14 cellular contexts compared by ENCODE assay signal in the genomic region with DNA sequence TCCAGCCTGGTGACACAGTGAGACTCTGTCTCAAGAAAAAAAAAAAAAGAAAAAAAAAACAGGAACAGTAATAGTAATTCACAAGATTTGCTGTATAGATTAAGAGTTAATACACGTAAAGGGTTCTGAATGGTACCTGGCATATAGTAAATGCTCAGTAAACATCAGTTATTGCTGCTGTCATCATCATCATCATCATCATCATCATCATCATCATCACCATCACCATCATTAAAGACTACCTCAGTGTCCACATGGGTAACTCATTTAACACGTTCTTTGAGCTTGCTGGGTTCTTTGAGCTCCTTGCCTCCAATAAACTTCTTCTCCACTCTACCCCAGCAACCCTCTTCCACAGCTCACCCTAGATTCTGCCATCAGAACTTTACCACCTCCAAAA. TPM values are rescaled to one million over a fixed set of nuclear protein-coding genes. Genes with fewer than 3 reads are reported as not detected.
DNase-seq lines count a peak whose midpoint lies in the region; ATAC-seq and TF ChIP-seq lines count a peak whose summit lies in the region.
"Had no signal": no experiment of that assay in that cellular context is flagged by ENCODE, and none has a peak within 500 bp of the region (broad histone marks: within the 10 kb centered on the region; RNA-seq: fewer than 3 reads in every experiment).

No MANE protein-coding gene starts in this region.

- ATAC-seq in CD4-positive, CD25-positive, alpha-beta regulatory T cell (ENCODE audit: low read depth in 2 of 2), result no peak
- no peak for ATAC-seq in T-helper 17 cell
- no peak for ATAC-seq in naive thymus-derived CD4-positive, alpha-beta T cell
- ATAC-seq: GM12878, HCT116 had no signal

- no peak overlapping the region for H4K8ac ChIP-seq in mesendoderm (ENCODE audit: low read depth, low read length)

- H2BK120ac ChIP-seq in mesendoderm (ENCODE audit: low read depth, low read length), result no peak overlapping the region

- DNase-seq in CD4-positive, CD25-positive, alpha-beta regulatory T cell, result no peak
- no peak for DNase-seq in CD4-positive, alpha-beta memory T cell
- DNase-seq in T-helper 17 cell (no peak), smooth muscle cell (lab: John Stamatoyannopoulos, UW; ENCODE audit: unreplicated experiment) (no peak), mesendoderm (no peak)
- DNase-seq in naive thymus-derived CD4-positive, alpha-beta T cell, result no peak
- DNase-seq in activated CD8-positive, alpha-beta memory T cell treated with anti-CD3 and anti-CD28 coated beads, Interleukin-2, amount 50 U/mL, for 48 hours, result no peak
- DNase-seq: C1 segment of cervical spinal cord, Calu3, DMS79 had no signal

- peaks cover 46 to 64% (median 55%) of the 10 kb centered on the region in 4 donors for H3K4me1 Mint-ChIP-seq in CD4-positive, CD25-positive, alpha-beta regulatory T cell
- H3K4me1 Mint-ChIP-seq in CD4-positive, alpha-beta memory T cell, result peaks cover 63 to 82% (median 75%) of the 10 kb centered on the region in 4 donors
- H3K4me1 Mint-ChIP-seq in T-helper 17 cell, result peaks cover 61% of the 10 kb centered on the region
- peaks cover 48 to 79% (median 74%) of the 10 kb centered on the region in 7 donors for H3K4me1 Mint-ChIP-seq in naive thymus-derived CD4-positive, alpha-beta T cell

- no peak overlapping the region for H3K4me2 ChIP-seq in smooth muscle cell
- no peak overlapping the region for H3K4me2 ChIP-seq in mesendoderm (ENCODE audit: low read length)

- no peak overlapping the region for H2BK15ac ChIP-seq in mesendoderm (replicated peaks; ENCODE audit: low read depth)

- H4K20me1 ChIP-seq in smooth muscle cell (ENCODE audit: low read depth), result peaks cover 36% of the 10 kb centered on the region

- peaks cover 36% of the 10 kb centered on the region for H3K4me1 ChIP-seq in CD4-positive, CD25-positive, alpha-beta regulatory T cell (ENCODE audit: control insufficient read depth, insufficient read depth, low read length, poor library complexity, severe bottlenecking)
- peaks cover 67% of the 10 kb centered on the region for H3K4me1 ChIP-seq in CD4-positive, alpha-beta memory T cell (ENCODE audit: insufficient read depth, low read length)
- H3K4me1 ChIP-seq in naive thymus-derived CD4-positive, alpha-beta T cell (ENCODE audit: control insufficient read depth in 2 of 2, insufficient read depth in 2 of 2, low read length in 2 of 2), result peaks cover 27 to 40% of the 10 kb centered on the region in 2 donors
- peaks cover 9% of the 10 kb centered on the region for H3K4me1 ChIP-seq in smooth muscle cell (ENCODE audit: low read depth)
- no peaks in the 10 kb centered on the region for H3K4me1 ChIP-seq in mesendoderm (ENCODE audit: control insufficient read depth, low read depth, low read length)

- no peaks in the 10 kb centered on the region for H3K27me3 ChIP-seq in CD4-positive, CD25-positive, alpha-beta regulatory T cell (ENCODE audit: control insufficient read depth, insufficient read depth, low read length)
- H3K27me3 ChIP-seq in CD4-positive, alpha-beta memory T cell (ENCODE audit: insufficient read depth, low read length), result no peaks in the 10 kb centered on the region
- H3K27me3 ChIP-seq in naive thymus-derived CD4-positive, alpha-beta T cell (ENCODE audit: control insufficient read depth in 2 of 2, insufficient read depth in 2 of 2, low read length in 2 of 2), result no peaks in the 10 kb centered on the region
- H3K27me3 ChIP-seq in smooth muscle cell (ENCODE audit: low read depth), result no peaks in the 10 kb centered on the region
- no peaks in the 10 kb centered on the region for H3K27me3 ChIP-seq in mesendoderm (ENCODE audit: insufficient read depth, low read length, poor library complexity)

- no peaks in the 10 kb centered on the region for H3K27me3 Mint-ChIP-seq in CD4-positive, CD25-positive, alpha-beta regulatory T cell
- no peaks in the 10 kb centered on the region for H3K27me3 Mint-ChIP-seq in CD4-positive, alpha-beta memory T cell
- H3K27me3 Mint-ChIP-seq in T-helper 17 cell, result no peaks in the 10 kb centered on the region
- no peaks in the 10 kb centered on the region for H3K27me3 Mint-ChIP-seq in naive thymus-derived CD4-positive, alpha-beta T cell
- H3K27me3 Mint-ChIP-seq: B cell, IgD-negative memory B cell had no signal

- H3K9ac ChIP-seq in smooth muscle cell (ENCODE audit: low read depth), result no peak overlapping the region
- H3K9ac ChIP-seq in mesendoderm (ENCODE audit: low read length), result no peak overlapping the region

- H3K4me3 ChIP-seq in CD4-positive, CD25-positive, alpha-beta regulatory T cell (ENCODE audit: low read depth, low read length), result no peak overlapping the region
- H3K4me3 ChIP-seq in CD4-positive, alpha-beta memory T cell (ENCODE audit: low read length in 2 of 2), result no peak overlapping the region
- no peak overlapping the region for H3K4me3 ChIP-seq in naive thymus-derived CD4-positive, alpha-beta T cell (ENCODE audit: low read length)
- H3K4me3 ChIP-seq in smooth muscle cell (no peak overlapping the region), mesendoderm (ENCODE audit: low read length) (no peak overlapping the region)
- H3K4me3 ChIP-seq: GM12878 had no signal

- peaks cover 2% of the 10 kb centered on the region for H3K36me3 ChIP-seq in CD4-positive, CD25-positive, alpha-beta regulatory T cell (ENCODE audit: control insufficient read depth, insufficient read depth, low read length)
- H3K36me3 ChIP-seq in CD4-positive, alpha-beta memory T cell (ENCODE audit: insufficient read depth, low read length), result no peaks in the 10 kb centered on the region
- no peaks in the 10 kb centered on the region for H3K36me3 ChIP-seq in naive thymus-derived CD4-positive, alpha-beta T cell (ENCODE audit: control insufficient read depth in 2 of 3, insufficient read depth in 3 of 3, low read length in 3 of 3)
- H3K36me3 ChIP-seq in smooth muscle cell (ENCODE audit: low read depth) (no peaks in the 10 kb centered on the region), mesendoderm (ENCODE audit: control insufficient read depth, insufficient read depth, low read length) (no peaks in the 10 kb centered on the region)

- peak overlapping the region in 2 of 3 donors; percentile 22 to 28 for H3K27ac Mint-ChIP-seq in CD4-positive, CD25-positive, alpha-beta regulatory T cell
- H3K27ac Mint-ChIP-seq in CD4-positive, alpha-beta memory T cell, result peak overlapping the region in 6 of 7 donors; percentile 1 to 94 (median 74)
- H3K27ac Mint-ChIP-seq in T-helper 17 cell, result peak overlapping the region; percentile 99
- H3K27ac Mint-ChIP-seq in naive thymus-derived CD4-positive, alpha-beta T cell, result peak overlapping the region in 6 of 9 donors; percentile 5 to 97 (median 68)
- H3K27ac Mint-ChIP-seq: IgD-negative memory B cell had no signal

- no peak overlapping the region for H3K27ac ChIP-seq in CD4-positive, CD25-positive, alpha-beta regulatory T cell (ENCODE audit: insufficient read depth, low read length, poor library complexity, severe bottlenecking)
- no peak overlapping the region for H3K27ac ChIP-seq in CD4-positive, alpha-beta memory T cell (ENCODE audit: low read depth, low read length)
- no peak overlapping the region for H3K27ac ChIP-seq in naive thymus-derived CD4-positive, alpha-beta T cell (ENCODE audit: low read depth, low read length)
- H3K27ac ChIP-seq in smooth muscle cell (ENCODE audit: low read depth) (no peak overlapping the region), mesendoderm (ENCODE audit: low read depth, low read length) (no peak overlapping the region)

- H2AFZ ChIP-seq in smooth muscle cell (ENCODE audit: low read depth), result no peak overlapping the region

- no peak overlapping the region for H3K23ac ChIP-seq in mesendoderm (ENCODE audit: low read length)

- H3K9me3 ChIP-seq in CD4-positive, CD25-positive, alpha-beta regulatory T cell (ENCODE audit: control insufficient read depth in 2 of 2, low read length in 2 of 2), result no peaks in the 10 kb centered on the region
- no peaks in the 10 kb centered on the region for H3K9me3 ChIP-seq in CD4-positive, alpha-beta memory T cell (ENCODE audit: control insufficient read depth in 1 of 2, low read length in 2 of 2)
- no peaks in the 10 kb centered on the region for H3K9me3 ChIP-seq in T-helper 17 cell (ENCODE audit: control insufficient read depth, low read length, poor library complexity, severe bottlenecking)
- H3K9me3 ChIP-seq in naive thymus-derived CD4-positive, alpha-beta T cell (ENCODE audit: control insufficient read depth in 2 of 3, low read length in 3 of 3), result no peaks in the 10 kb centered on the region
- no peaks in the 10 kb centered on the region for H3K9me3 ChIP-seq in smooth muscle cell (replicated peaks; ENCODE audit: low read depth)

- no peak overlapping the region for H4K5ac ChIP-seq in mesendoderm (ENCODE audit: low read length)

- CTCF ChIA-PET in CD4-positive, alpha-beta memory T cell (lab: Charles Lee; ENCODE audit: partially characterized antibody), result interaction anchor here (5.2 kb wide), 1 partner anchor 50 kb away, joined by 82 read pairs; no protein-coding TSS in a partner anchor
- CTCF ChIA-PET in naive thymus-derived CD4-positive, alpha-beta T cell (lab: Charles Lee), result no interaction called here

- H2AK5ac ChIP-seq in mesendoderm (ENCODE audit: low read length), result no peak overlapping the region

- H3K56ac ChIP-seq in mesendoderm (ENCODE audit: low read length), result no peak overlapping the region

- H3K36me3 Mint-ChIP-seq in CD4-positive, CD25-positive, alpha-beta regulatory T cell, result peaks cover 22% of the 10 kb centered on the region
- H3K36me3 Mint-ChIP-seq in CD4-positive, alpha-beta memory T cell, result peaks cover 8 to 15% of the 10 kb centered on the region in 2 donors
- H3K36me3 Mint-ChIP-seq in T-helper 17 cell (ENCODE audit: low read depth), result peaks cover 12% of the 10 kb centered on the region
- peaks cover 6 to 58% (median 21%) of the 10 kb centered on the region in 5 donors for H3K36me3 Mint-ChIP-seq in naive thymus-derived CD4-positive, alpha-beta T cell

- H2BK5ac ChIP-seq in mesendoderm (ENCODE audit: low read length), result no peak overlapping the region

- H3K4ac ChIP-seq in mesendoderm (ENCODE audit: low read depth, low read length), result no peak overlapping the region

- H3K79me2 ChIP-seq in smooth muscle cell (ENCODE audit: low read depth), result no peaks in the 10 kb centered on the region
- H3K79me2 ChIP-seq in mesendoderm (ENCODE audit: control insufficient read depth, insufficient read depth, low read length), result no peaks in the 10 kb centered on the region

- H3K4me3 Mint-ChIP-seq in CD4-positive, CD25-positive, alpha-beta regulatory T cell, result no peak overlapping the region
- H3K4me3 Mint-ChIP-seq in CD4-positive, alpha-beta memory T cell, result no peak overlapping the region
- H3K4me3 Mint-ChIP-seq in T-helper 17 cell, result no peak overlapping the region
- H3K4me3 Mint-ChIP-seq in naive thymus-derived CD4-positive, alpha-beta T cell, result no peak overlapping the region
- H3K4me3 Mint-ChIP-seq: B cell, IgD-negative memory B cell had no signal

- POLR2A ChIA-PET in CD4-positive, alpha-beta memory T cell (lab: Charles Lee; ENCODE audit: partially characterized antibody), result interaction anchor here (0.6 to 1.7 kb wide), 3 partner anchors 34 to 209 kb away, joined by 3 to 5 read pairs (median 4); no protein-coding TSS in a partner anchor
- POLR2A ChIA-PET in naive thymus-derived CD4-positive, alpha-beta T cell (lab: Charles Lee), result no interaction called here

- H3F3A ChIP-seq in smooth muscle cell (ENCODE audit: low read depth), result no peaks in the 10 kb centered on the region

- H3K9me3 Mint-ChIP-seq in CD4-positive, CD25-positive, alpha-beta regulatory T cell, result no peaks in the 10 kb centered on the region
- peaks cover 0 to 3% (median 0%) of the 10 kb centered on the region in 8 donors for H3K9me3 Mint-ChIP-seq in CD4-positive, alpha-beta memory T cell
- peaks cover 0 to 3% (median 0%) of the 10 kb centered on the region in 11 donors for H3K9me3 Mint-ChIP-seq in naive thymus-derived CD4-positive, alpha-beta T cell
- H3K9me3 Mint-ChIP-seq: IgD-negative memory B cell had no signal

- intact Hi-C loops in CD4-positive, alpha-beta memory T cell (cut with micrococcal nuclease), result no loop called here
- intact Hi-C loops in naive thymus-derived CD4-positive, alpha-beta T cell (cut with micrococcal nuclease), result no loop called here

- WGBS in smooth muscle cell (ENCODE audit: low lambda C conversion rate), result 98% methylated on average over 2 of the region's 2 CpGs
- WGBS in mesendoderm (ENCODE audit: extremely low coverage, insufficient coverage, low lambda C conversion rate), result no CpG with 5 or more reads among the region's 2 CpGs

- no peak overlapping the region for H3K18ac ChIP-seq in mesendoderm (ENCODE audit: low read length)

- H3K79me1 ChIP-seq in mesendoderm (ENCODE audit: low read length), result peaks cover 2% of the 10 kb centered on the region

- TF ChIP-seq CTCF in smooth muscle cell (IDR thresholded peaks at IDR 0.05; ENCODE audit: borderline replicate concordance, insufficient read depth, poor library complexity, severe bottlenecking), result no peak

RNA-seq across cellular contexts. Expression of gene KIAA0319L, which starts 55.0 kb away (rescaled TPM):
- total RNA-seq in CD4-positive, CD25-positive, alpha-beta regulatory T cell, result 72.4 TPM
- polyA plus RNA-seq in CD4-positive, CD25-positive, alpha-beta regulatory T cell, result 10 to 100 TPM; 16.2 to 21.3 (median 17.4) TPM
- 10 to 100 TPM; 79.4 to 82.9 TPM for total RNA-seq in CD4-positive, alpha-beta memory T cell
- polyA plus RNA-seq in CD4-positive, alpha-beta memory T cell, result 10 to 100 TPM; 12.7 to 29.2 TPM
- total RNA-seq in T-helper 17 cell, result 10 to 100 TPM; 58.8 to 79.0 TPM
- total RNA-seq in naive thymus-derived CD4-positive, alpha-beta T cell, result 10 to 100 TPM; 62.0 to 79.7 (median 65.6) TPM
- polyA plus RNA-seq in naive thymus-derived CD4-positive, alpha-beta T cell, result 10 to 100 TPM; 22.2 to 36.6 TPM
- 33.6 and 37.0 TPM in 2 replicates for total RNA-seq in smooth muscle cell
- polyA plus RNA-seq in smooth muscle cell, result 30.1 and 36.3 TPM in 2 replicates
- 15.1 TPM for polyA plus RNA-seq in mesendoderm (2013, experiment 1 of 2)
- 16.4 TPM for polyA plus RNA-seq in mesendoderm (2013, experiment 2 of 2)

RNA-seq across cellular contexts. Expression of gene NCDN, which starts 55.4 kb away (rescaled TPM):
- total RNA-seq in CD4-positive, CD25-positive, alpha-beta regulatory T cell, result 28.7 TPM
- polyA plus RNA-seq in CD4-positive, CD25-positive, alpha-beta regulatory T cell, result 10 to 100 TPM in 2 of 4 donors, 1 to 10 TPM in 2; 5.5 to 11.1 (median 10.1) TPM
- 10 to 100 TPM; 29.7 to 32.2 TPM for total RNA-seq in CD4-positive, alpha-beta memory T cell
- polyA plus RNA-seq in CD4-positive, alpha-beta memory T cell, result 10 to 100 TPM; 13.4 to 18.4 TPM
- total RNA-seq in T-helper 17 cell (10 to 100 TPM; 23.8 to 26.2 TPM), smooth muscle cell (10.8 and 12.2 TPM in 2 replicates)
- total RNA-seq in naive thymus-derived CD4-positive, alpha-beta T cell, result 10 to 100 TPM; 19.4 to 38.6 (median 26.4) TPM
- 10 to 100 TPM; 17.1 to 23.9 TPM for polyA plus RNA-seq in naive thymus-derived CD4-positive, alpha-beta T cell
- polyA plus RNA-seq in smooth muscle cell, result 21.8 and 25.8 TPM in 2 replicates
- polyA plus RNA-seq in mesendoderm (2013, experiment 1 of 2), result 27.8 TPM
- polyA plus RNA-seq in mesendoderm (2013, experiment 2 of 2), result 28.0 TPM

Comparison
In these comparisons a context has a peak if more than half of its experiments do, and no peak if none do; other contexts are left out.
1. H3K27ac Mint-ChIP-seq: peak in every context shown above with its lines; median percentile 99 in T-helper 17 cell; 74 in CD4-positive, alpha-beta memory T cell; 68 in naive thymus-derived CD4-positive, alpha-beta T cell; 25 in CD4-positive, CD25-positive, alpha-beta regulatory T cell.